Comparison of ENCODE assay signal across 9 cellular contexts in genomic region chr10:61836888-61837747, GRCh38.
DNase-seq lines count a peak whose midpoint lies in the region; ATAC-seq and TF ChIP-seq lines count a peak whose summit lies in the region.
"Had no signal": no experiment of that assay in that cellular context is flagged by ENCODE, and none has a peak within 500 bp of the region (broad histone marks: within the 10 kb centered on the region; RNA-seq: fewer than 3 reads in every experiment).

No MANE protein-coding gene starts in this region.

- H3K36me3 ChIP-seq in BJ (ENCODE audit: control insufficient read depth, insufficient read depth, low read length) (no peaks in the 10 kb centered on the region), Loucy (ENCODE audit: insufficient read depth, low read length) (no peaks in the 10 kb centered on the region)

- no peaks in the 10 kb centered on the region for H3K9me3 ChIP-seq in Loucy (ENCODE audit: insufficient read depth, low read depth, low read length)

- H3K9ac ChIP-seq in Loucy (ENCODE audit: low read depth, low read length, poor library complexity, severe bottlenecking) = peak overlapping the region; percentile 50

- no peaks in the 10 kb centered on the region for H4K20me1 ChIP-seq in Loucy (ENCODE audit: insufficient read depth, low read length, poor library complexity, severe bottlenecking)

- peaks cover 56% of the 10 kb centered on the region for H3K4me1 ChIP-seq in Loucy (ENCODE audit: insufficient read depth, low read length, poor library complexity, severe bottlenecking)

- no peaks in the 10 kb centered on the region for H3K27me3 Mint-ChIP-seq in nephron (ENCODE audit: low read depth)
- H3K27me3 Mint-ChIP-seq: activated naive CD4-positive, alpha-beta T cell treated with anti-CD3 and anti-CD28 coated beads, Interleukin-2, amount 10 ng/mL, durations not matched to agents 7 days and 5 days had no signal

- peak overlapping the region in 2 of 3 experiments; percentile 47 to 55 for H3K4me3 Mint-ChIP-seq in nephron
- H3K4me3 Mint-ChIP-seq: activated naive CD4-positive, alpha-beta T cell treated with anti-CD3 and anti-CD28 coated beads, Interleukin-2, amount 10 ng/mL, durations not matched to agents 7 days and 5 days had no signal

- no peak overlapping the region for H2AFZ ChIP-seq in Loucy (ENCODE audit: low read length)

- DNase-seq in BJ (ENCODE audit: low read depth) (peak; percentile 61), coronary artery (ENCODE audit: low spot score) (no peak), AML-193 (lab: John Stamatoyannopoulos, UW) (no peak)
- DNase-seq in stimulated activated naive CD4-positive, alpha-beta T cell treated with Interleukin-2 at 50 U/mL for 16 hours (lab: John Stamatoyannopoulos, UW) = no peak
- DNase-seq: activated naive CD4-positive, alpha-beta T cell treated with anti-CD3 and anti-CD28 coated beads, Interleukin-2, amount 10 ng/mL, durations not matched to agents 7 days and 5 days had no signal

- H3K27me3 ChIP-seq in BJ (ENCODE audit: control insufficient read depth, insufficient read depth, low read length) (no peaks in the 10 kb centered on the region), Loucy (ENCODE audit: insufficient read depth, low read length, poor library complexity, severe bottlenecking) (no peaks in the 10 kb centered on the region)

- no peaks in the 10 kb centered on the region for H3K36me3 Mint-ChIP-seq in nephron (ENCODE audit: low read depth)
- H3K36me3 Mint-ChIP-seq: activated naive CD4-positive, alpha-beta T cell treated with anti-CD3 and anti-CD28 coated beads, Interleukin-2, amount 10 ng/mL, durations not matched to agents 7 days and 5 days had no signal

- H3K4me1 Mint-ChIP-seq in nephron = peaks cover 41% of the 10 kb centered on the region

- H3K27ac Mint-ChIP-seq in nephron = peak overlapping the region; percentile 78 to 95 (median 85)
- H3K27ac Mint-ChIP-seq: activated naive CD4-positive, alpha-beta T cell treated with anti-CD3 and anti-CD28 coated beads, Interleukin-2, amount 10 ng/mL, durations not matched to agents 7 days and 5 days had no signal

- H3F3A ChIP-seq in Loucy (ENCODE audit: low read depth) = 0 out of 2 replicates have a peak, but pooled peaks cover 7% of the 10 kb centered on the region

- H3K4me3 ChIP-seq in BJ (ENCODE audit: low read depth, low read length) (no peak overlapping the region), Loucy (ENCODE audit: low read length, poor library complexity, severe bottlenecking) (peak overlapping the region; percentile 53), coronary artery (no peak overlapping the region)

- H3K9me2 ChIP-seq in Loucy (replicated peaks; ENCODE audit: low read depth, low read length) = no peaks in the 10 kb centered on the region

- ATAC-seq in HG02623 (IDR thresholded peaks at IDR 0.05; ENCODE audit: unreplicated experiment) (no peak), HG02763 (IDR thresholded peaks at IDR 0.05; ENCODE audit: unreplicated experiment) (no peak)

- TF ChIP-seq CTCF in BJ (IDR thresholded peaks at IDR 0.05; ENCODE audit: insufficient read depth, low read depth, low read length) (no peak), Loucy (conservative IDR thresholded peaks at IDR 0.05; ENCODE audit: low read length) (no peak), coronary artery (IDR thresholded peaks at IDR 0.05) (no peak), nephron (IDR thresholded peaks at IDR 0.05; ENCODE audit: unreplicated experiment in 3 of 3) (no peak)

- H3K79me2 ChIP-seq in Loucy (ENCODE audit: insufficient read depth, low read length) = no peaks in the 10 kb centered on the region

- CTCF ChIA-PET in BJ (lab: Yijun Ruan, JAX) = interaction anchor here (0.6 to 4.1 kb wide), 8 partner anchors 65 to 408 kb away, joined by 3 to 23 read pairs (median 3); partner anchors contain the start of gene ARID5B

- peaks cover 2% of the 10 kb centered on the region for H3K9me3 Mint-ChIP-seq in nephron
- H3K9me3 Mint-ChIP-seq: activated naive CD4-positive, alpha-beta T cell treated with anti-CD3 and anti-CD28 coated beads, Interleukin-2, amount 10 ng/mL, durations not matched to agents 7 days and 5 days had no signal

- POLR2A ChIA-PET in BJ (lab: Charles Lee) = interaction anchor here (0.6 to 1.0 kb wide), 2 partner anchors 63 to 213 kb away, joined by 3 to 5 read pairs; no protein-coding TSS in a partner anchor

- peak overlapping the region; percentile 68 for H3K4me2 ChIP-seq in Loucy (ENCODE audit: low read depth, low read length, poor library complexity, severe bottlenecking)

- peak overlapping the region; percentile 52 to 56 for H3K27ac ChIP-seq in coronary artery
